In genomic region chr15:27183182-27183581, GRCh38 we compare ENCODE assay signal across 19 cellular contexts.
"Had no signal": no experiment of that assay in that cellular context is flagged by ENCODE, and none has a peak within 500 bp of the region (broad histone marks: within the 10 kb centered on the region; RNA-seq: fewer than 3 reads in every experiment).

No MANE protein-coding gene starts in this region.

- H3K36me3 Mint-ChIP-seq: stimulated activated naive B cell treated with anti-CD40 and anti-IgM and Interleukin-4, amounts not matched to agents 10 μg/mL and 1 μg/mL and 100 μg/mL, for 72 hours had no signal

- DNase-seq: activated CD4-positive, alpha-beta T cell treated with anti-CD3 and anti-CD28 coated beads, Interleukin-2, amount 10 ng/mL, durations not matched to agents 7 days and 5 days; activated CD8-positive, alpha-beta T cell treated with anti-CD3 and anti-CD28 coated beads, Interleukin-2, amount 10 ng/mL, durations not matched to agents 7 days and 5 days; activated naive CD4-positive, alpha-beta T cell treated with anti-CD3 and anti-CD28 coated beads for 36 hours; activated naive CD8-positive, alpha-beta T cell treated with anti-CD3 and anti-CD28 coated beads, Interleukin-2, amount 50 U/mL, for 24 hours; activated T-cell treated with anti-CD3 and anti-CD28 coated beads, Interleukin-2, amount 50 U/mL, for 24 hours; brain microvascular endothelial cell; central memory CD4-positive, alpha-beta T cell; dorsolateral prefrontal cortex; foreskin keratinocyte; hypothalamus; islet precursor cell; natural killer cell; nucleus accumbens; stimulated activated naive B cell treated with anti-CD40 and anti-IgM and Interleukin-4, amounts not matched to agents 10 μg/mL and 1 μg/mL and 100 μg/mL, for 72 hours; T-helper 9 cell had no signal

- ATAC-seq: activated CD8-positive, alpha-beta T cell treated with anti-CD3 and anti-CD28 coated beads, Interleukin-2, amount 10 ng/mL, durations not matched to agents 7 days and 5 days; activated naive CD8-positive, alpha-beta T cell treated with anti-CD3 and anti-CD28 coated beads, Interleukin-2, amount 50 U/mL, for 24 hours; foreskin keratinocyte; left lobe of liver; natural killer cell; stimulated activated naive B cell treated with anti-CD40 and anti-IgM and Interleukin-4, amounts not matched to agents 10 μg/mL and 1 μg/mL and 100 μg/mL, for 72 hours had no signal

- H3K36me3 ChIP-seq: brain microvascular endothelial cell had no signal

- H3K4me1 Mint-ChIP-seq: activated CD4-positive, alpha-beta T cell treated with anti-CD3 and anti-CD28 coated beads, Interleukin-2, amount 10 ng/mL, durations not matched to agents 7 days and 5 days; activated naive CD8-positive, alpha-beta T cell treated with anti-CD3 and anti-CD28 coated beads, Interleukin-2, amount 50 U/mL, for 24 hours; natural killer cell; stimulated activated naive B cell treated with anti-CD40 and anti-IgM and Interleukin-4, amounts not matched to agents 10 μg/mL and 1 μg/mL and 100 μg/mL, for 72 hours had no signal

- H3K4me1 ChIP-seq: foreskin keratinocyte had no signal

- H3K27me3 Mint-ChIP-seq: activated CD4-positive, alpha-beta T cell treated with anti-CD3 and anti-CD28 coated beads, Interleukin-2, amount 10 ng/mL, durations not matched to agents 7 days and 5 days; activated naive CD8-positive, alpha-beta T cell treated with anti-CD3 and anti-CD28 coated beads, Interleukin-2, amount 50 U/mL, for 24 hours; activated T-cell treated with anti-CD3 and anti-CD28 coated beads, Interleukin-2, amount 50 U/mL, for 24 hours; stimulated activated naive B cell treated with anti-CD40 and anti-IgM and Interleukin-4, amounts not matched to agents 10 μg/mL and 1 μg/mL and 100 μg/mL, for 72 hours had no signal

- H3K27me3 ChIP-seq: brain microvascular endothelial cell, dorsolateral prefrontal cortex, foreskin keratinocyte had no signal

- H3K4me3 ChIP-seq: dorsolateral prefrontal cortex, lung had no signal

- H3K27ac ChIP-seq: brain microvascular endothelial cell, epithelial cell of prostate, foreskin keratinocyte had no signal

- H3K4me3 Mint-ChIP-seq: activated CD4-positive, alpha-beta T cell treated with anti-CD3 and anti-CD28 coated beads, Interleukin-2, amount 10 ng/mL, durations not matched to agents 7 days and 5 days; activated CD8-positive, alpha-beta T cell treated with anti-CD3 and anti-CD28 coated beads, Interleukin-2, amount 10 ng/mL, durations not matched to agents 7 days and 5 days; activated naive CD4-positive, alpha-beta T cell treated with anti-CD3 and anti-CD28 coated beads for 36 hours; activated naive CD8-positive, alpha-beta T cell treated with anti-CD3 and anti-CD28 coated beads, Interleukin-2, amount 50 U/mL, for 24 hours; activated T-cell treated with anti-CD3 and anti-CD28 coated beads, Interleukin-2, amount 50 U/mL, for 24 hours; natural killer cell; stimulated activated naive B cell treated with anti-CD40 and anti-IgM and Interleukin-4, amounts not matched to agents 10 μg/mL and 1 μg/mL and 100 μg/mL, for 72 hours had no signal

- H3K27ac Mint-ChIP-seq: activated CD4-positive, alpha-beta T cell treated with anti-CD3 and anti-CD28 coated beads, Interleukin-2, amount 10 ng/mL, durations not matched to agents 7 days and 5 days; activated CD8-positive, alpha-beta T cell treated with anti-CD3 and anti-CD28 coated beads, Interleukin-2, amount 10 ng/mL, durations not matched to agents 7 days and 5 days; activated naive CD4-positive, alpha-beta T cell treated with anti-CD3 and anti-CD28 coated beads for 36 hours; activated naive CD8-positive, alpha-beta T cell treated with anti-CD3 and anti-CD28 coated beads, Interleukin-2, amount 50 U/mL, for 24 hours; activated T-cell treated with anti-CD3 and anti-CD28 coated beads, Interleukin-2, amount 50 U/mL, for 24 hours; activated T-helper 2 cell treated with anti-CD3 and anti-CD28 coated beads, Interferon-gamma antibody, Interleukin-2, Interleukin-4, amounts not matched to agents 10 μg/mL and 5 μg/mL and 100 μg/mL, durations not matched to agents 14 hours and 24 hours and 36 hours; natural killer cell; stimulated activated naive B cell treated with anti-CD40 and anti-IgM and Interleukin-4, amounts not matched to agents 10 μg/mL and 1 μg/mL and 100 μg/mL, for 72 hours had no signal
